Comparison of ENCODE assay signal across 8 cellular contexts in genomic region chr3:20039082-20039764, GRCh38. TPM values are rescaled to one million over a fixed set of nuclear protein-coding genes. Genes with fewer than 3 reads are reported as not detected.
DNase-seq lines count a peak whose midpoint lies in the region; ATAC-seq lines count a peak whose summit lies in the region.

No MANE protein-coding gene starts in this region.

- H3K27ac Mint-ChIP-seq in stimulated activated naive CD8-positive, alpha-beta T cell treated with anti-CD3 and anti-CD28 coated beads, Interleukin-15, Interleukin-2, amounts not matched to agents 100 ng/mL and 50 ng/mL, for 24 hours: peak overlapping the region; percentile 89

- H3K4me3 Mint-ChIP-seq in stimulated activated naive CD8-positive, alpha-beta T cell treated with anti-CD3 and anti-CD28 coated beads, Interleukin-15, Interleukin-2, amounts not matched to agents 100 ng/mL and 50 ng/mL, for 24 hours: peak overlapping the region; percentile 83

- H3K4me1 Mint-ChIP-seq in stimulated activated naive CD8-positive, alpha-beta T cell treated with anti-CD3 and anti-CD28 coated beads, Interleukin-15, Interleukin-2, amounts not matched to agents 100 ng/mL and 50 ng/mL, for 24 hours (ENCODE audit: low read depth): peaks cover 43% of the 10 kb centered on the region

- H3K27ac ChIP-seq in caudate nucleus (ENCODE audit: low read depth, low read length): peak overlapping the region; percentile 98

- peaks cover 42% of the 10 kb centered on the region for H3K4me1 ChIP-seq in mononuclear cell (ENCODE audit: insufficient read depth, low read length)

- DNase-seq in stimulated activated naive CD8-positive, alpha-beta T cell treated with anti-CD3 and anti-CD28 coated beads, Interleukin-15, Interleukin-2, amounts not matched to agents 100 U/mL and 50 U/mL, for 24 hours: no peak
- DNase-seq in caudate nucleus (lab: John Stamatoyannopoulos, UW) (no peak), NCI-H446 treated with DMSO at 0.1 percent for 48 hours (lab: John Stamatoyannopoulos, UW) (no peak), NCI-H1092 (lab: John Stamatoyannopoulos, UW) (no peak), NCI-H146 (lab: John Stamatoyannopoulos, UW) (no peak)

- peak overlapping the region; percentile 92 for H3K4me3 ChIP-seq in mononuclear cell (ENCODE audit: low read length)

- H3K36me3 Mint-ChIP-seq in stimulated activated naive CD8-positive, alpha-beta T cell treated with anti-CD3 and anti-CD28 coated beads, Interleukin-15, Interleukin-2, amounts not matched to agents 100 ng/mL and 50 ng/mL, for 24 hours (ENCODE audit: low read depth): no peaks in the 10 kb centered on the region

- no peaks in the 10 kb centered on the region for H3K27me3 ChIP-seq in mononuclear cell (ENCODE audit: insufficient read depth, low read length)

- H3K9me3 Mint-ChIP-seq in stimulated activated naive CD8-positive, alpha-beta T cell treated with anti-CD3 and anti-CD28 coated beads, Interleukin-15, Interleukin-2, amounts not matched to agents 100 ng/mL and 50 ng/mL, for 24 hours: no peaks in the 10 kb centered on the region

- H3K9me3 ChIP-seq in mononuclear cell (ENCODE audit: low read depth, low read length): no peaks in the 10 kb centered on the region

- no peaks in the 10 kb centered on the region for H3K27me3 Mint-ChIP-seq in stimulated activated naive CD8-positive, alpha-beta T cell treated with anti-CD3 and anti-CD28 coated beads, Interleukin-15, Interleukin-2, amounts not matched to agents 100 ng/mL and 50 ng/mL, for 24 hours

- ATAC-seq in stimulated activated naive CD8-positive, alpha-beta T cell treated with anti-CD3 and anti-CD28 coated beads, Interleukin-15, Interleukin-2, amounts not matched to agents 100 U/mL and 50 U/mL, for 24 hours: no peak
- no peak for ATAC-seq in GM18858 (IDR thresholded peaks at IDR 0.05; ENCODE audit: unreplicated experiment)

RNA-seq across cellular contexts. Expression of gene KAT2B, which starts 1.0 kb away (rescaled TPM):
- total RNA-seq in mononuclear cell: 31.1 TPM

RNA-seq across cellular contexts. Expression of gene PP2D1, which starts 27.2 kb away (rescaled TPM):
- total RNA-seq in mononuclear cell: not detected
